In genomic region chr17:31807846-31808245, GRCh38 we compare ENCODE assay signal across 15 cellular contexts.
"Had no signal": no experiment of that assay in that cellular context is flagged by ENCODE, and none has a peak within 500 bp of the region (broad histone marks: within the 10 kb centered on the region; RNA-seq: fewer than 3 reads in every experiment).

No MANE protein-coding gene starts in this region.

- H3K27me3 ChIP-seq: breast epithelium had no signal

- H3K27ac Mint-ChIP-seq: activated naive CD4-positive, alpha-beta T cell treated with anti-CD3 and anti-CD28 coated beads for 36 hours; nephron progenitor cell had no signal

- H3K4me3 Mint-ChIP-seq: activated naive CD4-positive, alpha-beta T cell treated with anti-CD3 and anti-CD28 coated beads for 36 hours; activated T-cell treated with anti-CD3 and anti-CD28 coated beads, Interleukin-2, amount 50 U/mL, for 4 hours; nephron progenitor cell had no signal

- H3K4me3 ChIP-seq: breast epithelium, coronary artery, skin epidermis had no signal

- H3K27ac ChIP-seq: breast epithelium, coronary artery, skin epidermis had no signal

- H3K4me1 ChIP-seq: breast epithelium had no signal

- DNase-seq: activated CD4-positive, alpha-beta T cell treated with anti-CD3 and anti-CD28 coated beads, Interleukin-2, amount 50 U/mL, for 1 hour; activated CD4-positive, CD25-positive, alpha-beta regulatory T cell treated with anti-CD3 and anti-CD28 coated beads, Interleukin-2, amount 50 U/mL, for 72 hours; activated CD8-positive, alpha-beta memory T cell treated with anti-CD3 and anti-CD28 coated beads, Interleukin-2, amount 50 U/mL, for 4 hours; activated naive CD4-positive, alpha-beta T cell treated with anti-CD3 and anti-CD28 coated beads for 36 hours; activated T-cell treated with anti-CD3 and anti-CD28 coated beads, Interleukin-2, amount 50 U/mL, for 4 hours; hippocampal formation; nephron progenitor cell; nucleus accumbens; retina; stimulated activated CD4-positive, alpha-beta T cell treated with anti-CD3 and anti-CD28 coated beads, Interleukin-2, amount 100 ng/mL, for 48 hours; T-helper 1 cell; T-helper 9 cell had no signal

- H3K9me3 Mint-ChIP-seq: activated naive CD4-positive, alpha-beta T cell treated with anti-CD3 and anti-CD28 coated beads for 36 hours; activated T-cell treated with anti-CD3 and anti-CD28 coated beads, Interleukin-2, amount 50 U/mL, for 4 hours had no signal

- H3K9me3 ChIP-seq: breast epithelium had no signal

- ATAC-seq: activated T-cell treated with anti-CD3 and anti-CD28 coated beads, Interleukin-2, amount 50 U/mL, for 4 hours had no signal

- H3K36me3 ChIP-seq: breast epithelium had no signal
